In genomic region chr18:35050638-35051287, GRCh38 we compare ENCODE assay signal across 8 cellular contexts. TPM values are rescaled to one million over a fixed set of nuclear protein-coding genes. Genes with fewer than 3 reads are reported as not detected.
DNase-seq lines count a peak whose midpoint lies in the region; ATAC-seq, FAIRE-seq and TF ChIP-seq lines count a peak whose summit lies in the region.

No MANE protein-coding gene starts in this region.

- peak; percentile 17 for ATAC-seq in GM19025 (IDR thresholded peaks at IDR 0.05; ENCODE audit: low read depth, unreplicated experiment)
- no peak for ATAC-seq in GM19452 (IDR thresholded peaks at IDR 0.05; ENCODE audit: unreplicated experiment)

- no peaks in the 10 kb centered on the region for H3K9me3 Mint-ChIP-seq in endothelial cell (ENCODE audit: unreplicated experiment)

- no peaks in the 10 kb centered on the region for H3K27me3 Mint-ChIP-seq in endothelial cell (ENCODE audit: unreplicated experiment)

- no peak for TF ChIP-seq CTCF in endothelial cell (IDR thresholded peaks at IDR 0.05; ENCODE audit: unreplicated experiment)

- H3K4me1 Mint-ChIP-seq in endothelial cell (ENCODE audit: unreplicated experiment) = peaks cover 53% of the 10 kb centered on the region

- H3K4me3 Mint-ChIP-seq in endothelial cell (ENCODE audit: unreplicated experiment) = peak overlapping the region; percentile 14

- no peak for FAIRE-seq in urothelium cell line (lab: Jason Lieb, UNC)

- in situ Hi-C loops in KBM-7 (cut with MboI; ENCODE audit: low pct_unique_long_range_greater_than_20kb, low sequenced_read_pairs) = no loop called here

- DNase-seq in KBM-7 (peak; percentile 70), endothelial cell (ENCODE audit: low spot score) (no peak), retina (peak; percentile 52), urothelium cell line (ENCODE audit: low spot score) (no peak), COR-L47 (lab: John Stamatoyannopoulos, UW) (no peak), NCI-H2029 (lab: John Stamatoyannopoulos, UW) (no peak)

- peak overlapping the region; percentile 44 for H3K27ac Mint-ChIP-seq in endothelial cell (ENCODE audit: unreplicated experiment)

- no peaks in the 10 kb centered on the region for H3K36me3 Mint-ChIP-seq in endothelial cell (ENCODE audit: low read depth, unreplicated experiment)

RNA-seq across cellular contexts. Expression of gene MAPRE2, which starts 9.6 kb away (rescaled TPM):
- total RNA-seq in endothelial cell (ENCODE audit: unreplicated experiment) = 73.0 TPM

Comparison
In these comparisons a context has a peak if more than half of its experiments do, and no peak if none do; other contexts are left out.
1. DNase-seq: peak in KBM-7 (single experiment) and retina (single experiment); none in endothelial cell (single experiment), urothelium cell line (single experiment), COR-L47 (single experiment) and NCI-H2029 (single experiment).